In the genomic region with DNA sequence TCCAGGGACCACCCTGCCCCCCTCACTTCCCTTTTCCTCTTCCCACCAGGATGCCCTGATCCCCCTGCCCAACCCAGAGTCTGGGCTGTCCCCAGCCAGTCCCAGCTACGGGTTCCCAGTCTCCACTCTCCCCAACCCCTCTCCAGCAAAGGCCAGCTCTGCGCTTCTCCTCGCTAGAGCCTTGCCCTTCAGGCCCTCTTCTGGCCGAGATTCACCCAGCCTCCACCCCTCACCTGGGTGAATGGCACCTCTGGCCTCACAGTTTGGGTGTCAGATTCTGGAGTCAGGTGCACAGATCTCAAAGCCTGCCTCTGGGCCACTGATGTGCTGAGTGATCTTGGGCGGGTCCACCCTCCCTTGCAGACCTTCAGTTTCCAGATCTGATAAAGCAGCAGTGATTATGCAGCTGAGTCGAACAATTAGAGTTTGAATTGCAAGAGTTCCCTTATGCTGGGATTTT, we compare ENCODE assay signal across 14 cellular contexts.
DNase-seq lines count a peak whose midpoint lies in the region; ATAC-seq and TF ChIP-seq lines count a peak whose summit lies in the region.
"Had no signal": no experiment of that assay in that cellular context is flagged by ENCODE, and none has a peak within 500 bp of the region (broad histone marks: within the 10 kb centered on the region; RNA-seq: fewer than 3 reads in every experiment).

No MANE protein-coding gene starts in this region.

- DNase-seq in Right ventricle myocardium inferior (ENCODE audit: missing footprints) (no peak), cardiac septum (ENCODE audit: low spot score) (no peak), WTC11 (ENCODE audit: low spot score) (no peak), left lobe of liver (ENCODE audit: low spot score) (no peak), iPS-NIHi11 (ENCODE audit: low spot score) (no peak), sigmoid colon (no peak), NCI-H2227 (lab: John Stamatoyannopoulos, UW; ENCODE audit: unreplicated experiment) (no peak)
- DNase-seq in activated CD4-positive, CD25-positive, alpha-beta regulatory T cell treated with anti-CD3 and anti-CD28 coated beads, Interleukin-2, amount 50 U/mL, for 72 hours: no peak
- DNase-seq: GF-D8, NCI-H446 treated with DMSO at 0.1 percent for 48 hours, T1000 had no signal

- no peaks in the 10 kb centered on the region for H3K27me3 ChIP-seq in sigmoid colon
- H3K27me3 ChIP-seq: Peyer's patch had no signal

- peak; percentile 15 for ATAC-seq in Right ventricle myocardium inferior
- ATAC-seq in WTC11: peak; percentile 59
- peak; percentile 15 for ATAC-seq in left lobe of liver

- intact Hi-C loops in Right ventricle myocardium inferior (cut with DNase I) (loop anchor here (2.0 to 5.0 kb wide), 3 partner anchors 109 to 240 kb away; partner anchors contain the start of gene TNRC6C), cardiac septum (cut with DNase I) (loop anchor here (2.0 to 5.0 kb wide), 4 partner anchors 44 to 242 kb away; no protein-coding TSS in a partner anchor), sigmoid colon (cut with DNase I) (no loop called here)

- H3K27ac Mint-ChIP-seq in WTC11: no peak overlapping the region
- H3K27ac Mint-ChIP-seq: dendritic cell treated with granulocyte-macrophage colony-stimulating factor and Interleukin-4, amounts not matched to agents 40 ng/mL and 50 ng/mL, for 4 days had no signal

- no peak for TF ChIP-seq EP300 in sigmoid colon (IDR thresholded peaks at IDR 0.05)

- H3K36me3 ChIP-seq in sigmoid colon: no peaks in the 10 kb centered on the region
- H3K36me3 ChIP-seq: Peyer's patch had no signal

- POLR2A ChIA-PET in WTC11 (lab: Charles Lee): interaction anchor here (1.6 kb wide), 1 partner anchor 186 kb away, joined by 4 read pairs; the partner anchor contains the start of gene TNRC6C

- no peaks in the 10 kb centered on the region for H3K4me1 ChIP-seq in sigmoid colon
- H3K4me1 ChIP-seq: Peyer's patch had no signal

- TF ChIP-seq POLR2A in sigmoid colon (IDR thresholded peaks at IDR 0.05): no peak

- no peak for TF ChIP-seq CTCF in WTC11 (IDR thresholded peaks at IDR 0.05)
- no peak for TF ChIP-seq CTCF in sigmoid colon (IDR thresholded peaks at IDR 0.05)

- peaks cover 3% of the 10 kb centered on the region; the same call in 1 of the 2 replicates for H3K9me3 Mint-ChIP-seq in WTC11
- H3K9me3 Mint-ChIP-seq: dendritic cell treated with granulocyte-macrophage colony-stimulating factor and Interleukin-4, amounts not matched to agents 40 ng/mL and 50 ng/mL, for 4 days had no signal

- H3K9me3 ChIP-seq in sigmoid colon: no peaks in the 10 kb centered on the region
- H3K9me3 ChIP-seq: Peyer's patch had no signal

- peaks cover 35% of the 10 kb centered on the region for H3K4me1 Mint-ChIP-seq in WTC11

- H3K4me3 ChIP-seq in sigmoid colon: no peak overlapping the region
- H3K4me3 ChIP-seq: Peyer's patch had no signal

- H3K27ac ChIP-seq in sigmoid colon: no peak overlapping the region
- H3K27ac ChIP-seq: C4-2B, Peyer's patch had no signal

- peaks cover 21% of the 10 kb centered on the region for H3K27me3 Mint-ChIP-seq in WTC11 (ENCODE audit: low read depth)

- no peak overlapping the region for H3K4me3 Mint-ChIP-seq in WTC11
- H3K4me3 Mint-ChIP-seq: dendritic cell treated with granulocyte-macrophage colony-stimulating factor and Interleukin-4, amounts not matched to agents 40 ng/mL and 50 ng/mL, for 4 days had no signal

- peaks cover 7% of the 10 kb centered on the region; the same call in 1 of the 2 replicates for H3K36me3 Mint-ChIP-seq in WTC11

- CTCF ChIA-PET in WTC11 (lab: Charles Lee): interaction anchor here (0.7 to 2.0 kb wide), 13 partner anchors 10 to 312 kb away, joined by 3 to 9 read pairs (median 4); partner anchors contain the start of gene TNRC6C

- 39 to 76% methylated on average over 6 of the region's 6 CpGs for WGBS in sigmoid colon, 2 donors

TF ChIP-seq in WTC11, 78 proteins besides CTCF, POLR2A, EP300 and RAD21 (continues in another document):
- no peak for TF ChIP-seq NR3C1 (CRISPR knock-in tag; conservative IDR thresholded peaks at IDR 0.05; ENCODE audit: low read depth)
- TF ChIP-seq ZNF263 (CRISPR knock-in tag; IDR thresholded peaks at IDR 0.05; ENCODE audit: low read depth): no peak
- no peak for TF ChIP-seq ZBTB43 (CRISPR knock-in tag; IDR thresholded peaks at IDR 0.05)
- no peak for TF ChIP-seq GABPB1 (CRISPR knock-in tag; IDR thresholded peaks at IDR 0.05)
- TF ChIP-seq, protein P1, sequence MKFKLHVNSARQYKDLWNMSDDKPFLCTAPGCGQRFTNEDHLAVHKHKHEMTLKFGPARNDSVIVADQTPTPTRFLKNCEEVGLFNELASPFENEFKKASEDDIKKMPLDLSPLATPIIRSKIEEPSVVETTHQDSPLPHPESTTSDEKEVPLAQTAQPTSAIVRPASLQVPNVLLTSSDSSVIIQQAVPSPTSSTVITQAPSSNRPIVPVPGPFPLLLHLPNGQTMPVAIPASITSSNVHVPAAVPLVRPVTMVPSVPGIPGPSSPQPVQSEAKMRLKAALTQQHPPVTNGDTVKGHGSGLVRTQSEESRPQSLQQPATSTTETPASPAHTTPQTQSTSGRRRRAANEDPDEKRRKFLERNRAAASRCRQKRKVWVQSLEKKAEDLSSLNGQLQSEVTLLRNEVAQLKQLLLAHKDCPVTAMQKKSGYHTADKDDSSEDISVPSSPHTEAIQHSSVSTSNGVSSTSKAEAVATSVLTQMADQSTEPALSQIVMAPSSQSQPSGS (CRISPR knock-in tag; IDR thresholded peaks at IDR 0.05; ENCODE audit: borderline replicate concordance, low read depth): no peak
- TF ChIP-seq, protein P2, sequence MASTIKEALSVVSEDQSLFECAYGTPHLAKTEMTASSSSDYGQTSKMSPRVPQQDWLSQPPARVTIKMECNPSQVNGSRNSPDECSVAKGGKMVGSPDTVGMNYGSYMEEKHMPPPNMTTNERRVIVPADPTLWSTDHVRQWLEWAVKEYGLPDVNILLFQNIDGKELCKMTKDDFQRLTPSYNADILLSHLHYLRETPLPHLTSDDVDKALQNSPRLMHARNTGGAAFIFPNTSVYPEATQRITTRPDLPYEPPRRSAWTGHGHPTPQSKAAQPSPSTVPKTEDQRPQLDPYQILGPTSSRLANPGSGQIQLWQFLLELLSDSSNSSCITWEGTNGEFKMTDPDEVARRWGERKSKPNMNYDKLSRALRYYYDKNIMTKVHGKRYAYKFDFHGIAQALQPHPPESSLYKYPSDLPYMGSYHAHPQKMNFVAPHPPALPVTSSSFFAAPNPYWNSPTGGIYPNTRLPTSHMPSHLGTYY (CRISPR knock-in tag; IDR thresholded peaks at IDR 0.05): no peak
- no peak for TF ChIP-seq OVOL2 (CRISPR knock-in tag; IDR thresholded peaks at IDR 0.05; ENCODE audit: borderline replicate concordance)
- no peak for TF ChIP-seq ESRRA (CRISPR knock-in tag; IDR thresholded peaks at IDR 0.05; ENCODE audit: borderline replicate concordance)
- TF ChIP-seq HMGA2 (CRISPR knock-in tag; IDR thresholded peaks at IDR 0.05): no peak
- no peak for TF ChIP-seq FOXJ3 (CRISPR knock-in tag; IDR thresholded peaks at IDR 0.05; ENCODE audit: borderline replicate concordance)
- TF ChIP-seq SMAD4 (CRISPR knock-in tag; IDR thresholded peaks at IDR 0.05): no peak
- no peak for TF ChIP-seq EMX1 (CRISPR knock-in tag; IDR thresholded peaks at IDR 0.05)
- TF ChIP-seq, protein P3, sequence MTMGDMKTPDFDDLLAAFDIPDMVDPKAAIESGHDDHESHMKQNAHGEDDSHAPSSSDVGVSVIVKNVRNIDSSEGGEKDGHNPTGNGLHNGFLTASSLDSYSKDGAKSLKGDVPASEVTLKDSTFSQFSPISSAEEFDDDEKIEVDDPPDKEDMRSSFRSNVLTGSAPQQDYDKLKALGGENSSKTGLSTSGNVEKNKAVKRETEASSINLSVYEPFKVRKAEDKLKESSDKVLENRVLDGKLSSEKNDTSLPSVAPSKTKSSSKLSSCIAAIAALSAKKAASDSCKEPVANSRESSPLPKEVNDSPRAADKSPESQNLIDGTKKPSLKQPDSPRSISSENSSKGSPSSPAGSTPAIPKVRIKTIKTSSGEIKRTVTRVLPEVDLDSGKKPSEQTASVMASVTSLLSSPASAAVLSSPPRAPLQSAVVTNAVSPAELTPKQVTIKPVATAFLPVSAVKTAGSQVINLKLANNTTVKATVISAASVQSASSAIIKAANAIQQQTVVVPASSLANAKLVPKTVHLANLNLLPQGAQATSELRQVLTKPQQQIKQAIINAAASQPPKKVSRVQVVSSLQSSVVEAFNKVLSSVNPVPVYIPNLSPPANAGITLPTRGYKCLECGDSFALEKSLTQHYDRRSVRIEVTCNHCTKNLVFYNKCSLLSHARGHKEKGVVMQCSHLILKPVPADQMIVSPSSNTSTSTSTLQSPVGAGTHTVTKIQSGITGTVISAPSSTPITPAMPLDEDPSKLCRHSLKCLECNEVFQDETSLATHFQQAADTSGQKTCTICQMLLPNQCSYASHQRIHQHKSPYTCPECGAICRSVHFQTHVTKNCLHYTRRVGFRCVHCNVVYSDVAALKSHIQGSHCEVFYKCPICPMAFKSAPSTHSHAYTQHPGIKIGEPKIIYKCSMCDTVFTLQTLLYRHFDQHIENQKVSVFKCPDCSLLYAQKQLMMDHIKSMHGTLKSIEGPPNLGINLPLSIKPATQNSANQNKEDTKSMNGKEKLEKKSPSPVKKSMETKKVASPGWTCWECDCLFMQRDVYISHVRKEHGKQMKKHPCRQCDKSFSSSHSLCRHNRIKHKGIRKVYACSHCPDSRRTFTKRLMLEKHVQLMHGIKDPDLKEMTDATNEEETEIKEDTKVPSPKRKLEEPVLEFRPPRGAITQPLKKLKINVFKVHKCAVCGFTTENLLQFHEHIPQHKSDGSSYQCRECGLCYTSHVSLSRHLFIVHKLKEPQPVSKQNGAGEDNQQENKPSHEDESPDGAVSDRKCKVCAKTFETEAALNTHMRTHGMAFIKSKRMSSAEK (CRISPR knock-in tag; IDR thresholded peaks at IDR 0.05; ENCODE audit: borderline replicate concordance): no peak
- TF ChIP-seq USF1 (CRISPR knock-in tag; IDR thresholded peaks at IDR 0.05): no peak
